Comparison of ENCODE assay signal across 7 cellular contexts in genomic region chr3:195954752-195955119, GRCh38. TPM values are rescaled to one million over a fixed set of nuclear protein-coding genes. Genes with fewer than 3 reads are reported as not detected.
DNase-seq lines count a peak whose midpoint lies in the region; ATAC-seq and TF ChIP-seq lines count a peak whose summit lies in the region.
"Not testable (repeated sequence)": the region's sequence is repeated elsewhere in the genome, so short reads cannot be mapped to it uniquely, and the experiment has no call there.

No MANE protein-coding gene starts in this region.

- peak overlapping the region; percentile 64 for H3K4me2 ChIP-seq in skeletal muscle satellite cell (ENCODE audit: low read length)

- not testable (repeated sequence) for H3K36me3 ChIP-seq in skeletal muscle satellite cell (ENCODE audit: insufficient read depth, low read length)

- DNase-seq in activated CD8-positive, alpha-beta memory T cell treated with anti-CD3 and anti-CD28 coated beads for 24 hours, result peak; percentile 86
- not testable (repeated sequence) for DNase-seq in choroid plexus epithelial cell (ENCODE audit: low read depth); immature natural killer cell

- H3K4me3 Mint-ChIP-seq in IgD-negative memory B cell (peak overlapping the region; percentile 78 to 92 (median 88)), immature natural killer cell (peak overlapping the region; percentile 62 to 86 (median 76))

- H3K27me3 ChIP-seq in skeletal muscle satellite cell (ENCODE audit: control insufficient read depth, insufficient read depth, low read length), result not testable (repeated sequence)

- peaks cover 0 to 13% (median 8%) of the 10 kb centered on the region in 3 donors for H3K4me1 Mint-ChIP-seq in IgD-negative memory B cell
- H3K4me1 Mint-ChIP-seq in immature natural killer cell, result peaks cover 16 to 22% of the 10 kb centered on the region in 2 donors

- ATAC-seq in GM19023 (IDR thresholded peaks at IDR 0.05; ENCODE audit: unreplicated experiment) (peak; percentile 53), HG02759 (IDR thresholded peaks at IDR 0.05; ENCODE audit: unreplicated experiment) (peak; percentile 38)

- H3K4me1 ChIP-seq in skeletal muscle satellite cell (ENCODE audit: control insufficient read depth, insufficient read depth, low read length), result not testable (repeated sequence)

- TF ChIP-seq CTCF in choroid plexus epithelial cell (conservative IDR thresholded peaks at IDR 0.05; ENCODE audit: low read depth, low read length), result not testable (repeated sequence)

- H3K9me3 Mint-ChIP-seq in IgD-negative memory B cell, immature natural killer cell: not testable (repeated sequence)

- H3K9me3 ChIP-seq in skeletal muscle satellite cell (replicated peaks; ENCODE audit: low read length), result not testable (repeated sequence)

- H3K27ac Mint-ChIP-seq in IgD-negative memory B cell (peak overlapping the region in 1 of 3 donors; percentile 56), immature natural killer cell (peak overlapping the region in 3 of 6 donors; percentile 23 to 82 (median 75))

- H3K9ac ChIP-seq in skeletal muscle satellite cell (ENCODE audit: low read depth, low read length), result peak overlapping the region; percentile 58

- H3K4me3 ChIP-seq in choroid plexus epithelial cell (ENCODE audit: low read depth, low read length) (peak overlapping the region; percentile 40), skeletal muscle satellite cell (ENCODE audit: low read length) (peak overlapping the region; percentile 67)

- H3K27me3 Mint-ChIP-seq in IgD-negative memory B cell; immature natural killer cell (ENCODE audit: low read depth in 3 of 3): not testable (repeated sequence)

- not testable (repeated sequence) for H3K36me3 Mint-ChIP-seq in IgD-negative memory B cell, immature natural killer cell

RNA-seq across cellular contexts. Expression of gene TNK2, which starts 46.4 kb away (rescaled TPM):
- 6.1 TPM for polyA plus RNA-seq in IgD-negative memory B cell
- polyA plus RNA-seq in immature natural killer cell, result 1 to 10 TPM; 1.4 to 4.9 (median 1.6) TPM
- 5.6 and 8.1 TPM in 2 replicates for total RNA-seq in skeletal muscle satellite cell (2012; rRNA removed)
